In genomic region chr19:14440049-14440448, GRCh38 we compare ENCODE assay signal across 1 cellular context.
TF ChIP-seq lines count a peak whose summit lies in the region.

No MANE protein-coding gene starts in this region.

TF ChIP-seq in SK-N-SH treated with all-trans-retinoic acid at 6 μM for 48 hours, 23 proteins besides CTCF, POLR2A, EP300 and RAD21 (continued from another document):
- TF ChIP-seq ZNF8 (CRISPR knock-in tag; IDR thresholded peaks at IDR 0.05) (no peak), ISL1 (CRISPR knock-in tag; IDR thresholded peaks at IDR 0.05) (no peak), PPARA (CRISPR knock-in tag; IDR thresholded peaks at IDR 0.05; ENCODE audit: borderline replicate concordance) (no peak), OSR1 (CRISPR knock-in tag; IDR thresholded peaks at IDR 0.05) (no peak), PATZ1 (CRISPR knock-in tag; IDR thresholded peaks at IDR 0.05; ENCODE audit: borderline replicate concordance) (no peak), ZNF70 (CRISPR knock-in tag; IDR thresholded peaks at IDR 0.05) (no peak), TSHZ2 (CRISPR knock-in tag; IDR thresholded peaks at IDR 0.05) (no peak), ZFP30 (CRISPR knock-in tag; IDR thresholded peaks at IDR 0.05) (no peak), CREB5 (CRISPR knock-in tag; IDR thresholded peaks at IDR 0.05; ENCODE audit: low read depth) (no peak), ZFP3 (CRISPR knock-in tag; IDR thresholded peaks at IDR 0.05) (no peak), GLIS3 (CRISPR knock-in tag; IDR thresholded peaks at IDR 0.05) (no peak), POU6F1 (CRISPR knock-in tag; IDR thresholded peaks at IDR 0.05; ENCODE audit: borderline replicate concordance, low read depth) (no peak), CSDC2 (CRISPR knock-in tag; IDR thresholded peaks at IDR 0.05) (no peak), SNAI2 (CRISPR knock-in tag; IDR thresholded peaks at IDR 0.05) (no peak), ARNTL (CRISPR knock-in tag; IDR thresholded peaks at IDR 0.05; ENCODE audit: borderline replicate concordance, low read depth) (no peak), TCF4 (CRISPR knock-in tag; IDR thresholded peaks at IDR 0.05; ENCODE audit: borderline replicate concordance) (no peak), TOX (CRISPR knock-in tag; IDR thresholded peaks at IDR 0.05; ENCODE audit: borderline replicate concordance) (no peak)
